In genomic region chr6:43427406-43428111, GRCh38 we compare ENCODE assay signal across 1 cellular context.
A peak's percentile ranks its signal among the peaks of the same experiment; 100 is the strongest.
TF ChIP-seq lines count a peak whose summit lies in the region.

A gene with protein sequence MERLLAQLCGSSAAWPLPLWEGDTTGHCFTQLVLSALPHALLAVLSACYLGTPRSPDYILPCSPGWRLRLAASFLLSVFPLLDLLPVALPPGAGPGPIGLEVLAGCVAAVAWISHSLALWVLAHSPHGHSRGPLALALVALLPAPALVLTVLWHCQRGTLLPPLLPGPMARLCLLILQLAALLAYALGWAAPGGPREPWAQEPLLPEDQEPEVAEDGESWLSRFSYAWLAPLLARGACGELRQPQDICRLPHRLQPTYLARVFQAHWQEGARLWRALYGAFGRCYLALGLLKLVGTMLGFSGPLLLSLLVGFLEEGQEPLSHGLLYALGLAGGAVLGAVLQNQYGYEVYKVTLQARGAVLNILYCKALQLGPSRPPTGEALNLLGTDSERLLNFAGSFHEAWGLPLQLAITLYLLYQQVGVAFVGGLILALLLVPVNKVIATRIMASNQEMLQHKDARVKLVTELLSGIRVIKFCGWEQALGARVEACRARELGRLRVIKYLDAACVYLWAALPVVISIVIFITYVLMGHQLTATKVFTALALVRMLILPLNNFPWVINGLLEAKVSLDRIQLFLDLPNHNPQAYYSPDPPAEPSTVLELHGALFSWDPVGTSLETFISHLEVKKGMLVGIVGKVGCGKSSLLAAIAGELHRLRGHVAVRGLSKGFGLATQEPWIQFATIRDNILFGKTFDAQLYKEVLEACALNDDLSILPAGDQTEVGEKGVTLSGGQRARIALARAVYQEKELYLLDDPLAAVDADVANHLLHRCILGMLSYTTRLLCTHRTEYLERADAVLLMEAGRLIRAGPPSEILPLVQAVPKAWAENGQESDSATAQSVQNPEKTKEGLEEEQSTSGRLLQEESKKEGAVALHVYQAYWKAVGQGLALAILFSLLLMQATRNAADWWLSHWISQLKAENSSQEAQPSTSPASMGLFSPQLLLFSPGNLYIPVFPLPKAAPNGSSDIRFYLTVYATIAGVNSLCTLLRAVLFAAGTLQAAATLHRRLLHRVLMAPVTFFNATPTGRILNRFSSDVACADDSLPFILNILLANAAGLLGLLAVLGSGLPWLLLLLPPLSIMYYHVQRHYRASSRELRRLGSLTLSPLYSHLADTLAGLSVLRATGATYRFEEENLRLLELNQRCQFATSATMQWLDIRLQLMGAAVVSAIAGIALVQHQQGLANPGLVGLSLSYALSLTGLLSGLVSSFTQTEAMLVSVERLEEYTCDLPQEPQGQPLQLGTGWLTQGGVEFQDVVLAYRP (N-terminal part only) (plus strand): TSS chr6:43427541. CDS start chr6:43427979, 438 bp downstream.

TF ChIP-seq in HepG2, 621 proteins besides CTCF, POLR2A, EP300 and RAD21 (continued from another document and continues in another):
- TF ChIP-seq HIVEP1 (CRISPR knock-in tag; IDR thresholded peaks at IDR 0.05) (peak; percentile 89), NFKBIZ (CRISPR knock-in tag; IDR thresholded peaks at IDR 0.05) (0 out of 2 replicates have a peak, but pooled peaks have one; percentile 20), SOX6 (IDR thresholded peaks at IDR 0.05) (no peak), SOX6 (CRISPR knock-in tag; IDR thresholded peaks at IDR 0.05) (peak; percentile 85), ZNF20 (CRISPR knock-in tag; IDR thresholded peaks at IDR 0.05) (no peak), ZNF260 (CRISPR knock-in tag; IDR thresholded peaks at IDR 0.05; ENCODE audit: borderline replicate concordance, low read depth) (no peak), PPARG (CRISPR knock-in tag; conservative IDR thresholded peaks at IDR 0.05) (0 out of 2 replicates have a peak, but pooled peaks have one; percentile 8), ZNF24 (IDR thresholded peaks at IDR 0.05) (no peak), ZNF251 (CRISPR knock-in tag; IDR thresholded peaks at IDR 0.05) (peak; percentile 61; the same call in 1 of the 2 replicates), CREM (IDR thresholded peaks at IDR 0.05) (peak; percentile 74), CREM (CRISPR knock-in tag; IDR thresholded peaks at IDR 0.05) (no peak), SALL1 (CRISPR knock-in tag; IDR thresholded peaks at IDR 0.05) (peak; percentile 49; the same call in 1 of the 2 replicates), PAX8 (CRISPR knock-in tag; IDR thresholded peaks at IDR 0.05; ENCODE audit: borderline replicate concordance) (peak; percentile 80; the same call in 1 of the 2 replicates), NR2F1 (CRISPR knock-in tag; IDR thresholded peaks at IDR 0.05) (no peak), ZNF784 (CRISPR knock-in tag; IDR thresholded peaks at IDR 0.05; ENCODE audit: borderline replicate concordance) (no peak; the same call in 1 of the 2 replicates), ZNF883 (CRISPR knock-in tag; IDR thresholded peaks at IDR 0.05; ENCODE audit: not compliant biosample characterization) (peak; percentile 60), EZH2 (conservative IDR thresholded peaks at IDR 0.05; ENCODE audit: low read depth, low read length) (no peak), ZNF451 (CRISPR knock-in tag; IDR thresholded peaks at IDR 0.05) (no peak; the same call in 1 of the 2 replicates), ZNF576 (CRISPR knock-in tag; IDR thresholded peaks at IDR 0.05) (0 out of 2 replicates have a peak, but pooled peaks have one; percentile 70), ESRRA (CRISPR knock-in tag; IDR thresholded peaks at IDR 0.05; ENCODE audit: low read depth) (peak; percentile 53; the same call in 1 of the 2 replicates), CEBPG (CRISPR knock-in tag; IDR thresholded peaks at IDR 0.05) (peak; percentile 11), ZMAT3 (CRISPR knock-in tag; conservative IDR thresholded peaks at IDR 0.05) (peak; percentile 29; the same call in 1 of the 2 replicates), SIN3A (IDR thresholded peaks at IDR 0.05; ENCODE audit: borderline replicate concordance, low read depth, low read length) (peak; percentile 95), TAF15 (IDR thresholded peaks at IDR 0.05; ENCODE audit: low read depth, low read length, poor library complexity, severe bottlenecking) (no peak), HIC2 (CRISPR knock-in tag; IDR thresholded peaks at IDR 0.05; ENCODE audit: low read depth) (peak; percentile 49; the same call in 1 of the 2 replicates), EED (CRISPR knock-in tag; IDR thresholded peaks at IDR 0.05) (peak; percentile 61; the same call in 1 of the 2 replicates), MAZ (IDR thresholded peaks at IDR 0.05; ENCODE audit: borderline replicate concordance, low read depth, low read length) (peak; percentile 59; the same call in 1 of the 2 replicates), MAZ (CRISPR knock-in tag; IDR thresholded peaks at IDR 0.05; ENCODE audit: low read depth) (peak; percentile 85), KMT2B (CRISPR knock-in tag; IDR thresholded peaks at IDR 0.05) (peak; percentile 65), TP53 (CRISPR knock-in tag; conservative IDR thresholded peaks at IDR 0.05) (peak; percentile 74), ZNF160 (CRISPR knock-in tag; IDR thresholded peaks at IDR 0.05) (peak; percentile 84), ZSCAN31 (CRISPR knock-in tag; IDR thresholded peaks at IDR 0.05; ENCODE audit: low read depth) (no peak; the same call in 1 of the 2 replicates), AGO2 (optimal IDR thresholded peaks at IDR 0.05; ENCODE audit: low read depth, low read length) (peak; percentile 79), ATF7 (IDR thresholded peaks at IDR 0.05) (no peak), ATF7 (CRISPR knock-in tag; IDR thresholded peaks at IDR 0.05) (peak; percentile 27), MAFG (CRISPR knock-in tag; IDR thresholded peaks at IDR 0.05) (no peak), RAD51 (IDR thresholded peaks at IDR 0.05; ENCODE audit: borderline replicate concordance) (no peak)
- TF ChIP-seq, protein P1, sequence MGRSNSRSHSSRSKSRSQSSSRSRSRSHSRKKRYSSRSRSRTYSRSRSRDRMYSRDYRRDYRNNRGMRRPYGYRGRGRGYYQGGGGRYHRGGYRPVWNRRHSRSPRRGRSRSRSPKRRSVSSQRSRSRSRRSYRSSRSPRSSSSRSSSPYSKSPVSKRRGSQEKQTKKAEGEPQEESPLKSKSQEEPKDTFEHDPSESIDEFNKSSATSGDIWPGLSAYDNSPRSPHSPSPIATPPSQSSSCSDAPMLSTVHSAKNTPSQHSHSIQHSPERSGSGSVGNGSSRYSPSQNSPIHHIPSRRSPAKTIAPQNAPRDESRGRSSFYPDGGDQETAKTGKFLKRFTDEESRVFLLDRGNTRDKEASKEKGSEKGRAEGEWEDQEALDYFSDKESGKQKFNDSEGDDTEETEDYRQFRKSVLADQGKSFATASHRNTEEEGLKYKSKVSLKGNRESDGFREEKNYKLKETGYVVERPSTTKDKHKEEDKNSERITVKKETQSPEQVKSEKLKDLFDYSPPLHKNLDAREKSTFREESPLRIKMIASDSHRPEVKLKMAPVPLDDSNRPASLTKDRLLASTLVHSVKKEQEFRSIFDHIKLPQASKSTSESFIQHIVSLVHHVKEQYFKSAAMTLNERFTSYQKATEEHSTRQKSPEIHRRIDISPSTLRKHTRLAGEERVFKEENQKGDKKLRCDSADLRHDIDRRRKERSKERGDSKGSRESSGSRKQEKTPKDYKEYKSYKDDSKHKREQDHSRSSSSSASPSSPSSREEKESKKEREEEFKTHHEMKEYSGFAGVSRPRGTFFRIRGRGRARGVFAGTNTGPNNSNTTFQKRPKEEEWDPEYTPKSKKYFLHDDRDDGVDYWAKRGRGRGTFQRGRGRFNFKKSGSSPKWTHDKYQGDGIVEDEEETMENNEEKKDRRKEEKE (IDR thresholded peaks at IDR 0.05) = no peak
- TF ChIP-seq, protein P2, sequence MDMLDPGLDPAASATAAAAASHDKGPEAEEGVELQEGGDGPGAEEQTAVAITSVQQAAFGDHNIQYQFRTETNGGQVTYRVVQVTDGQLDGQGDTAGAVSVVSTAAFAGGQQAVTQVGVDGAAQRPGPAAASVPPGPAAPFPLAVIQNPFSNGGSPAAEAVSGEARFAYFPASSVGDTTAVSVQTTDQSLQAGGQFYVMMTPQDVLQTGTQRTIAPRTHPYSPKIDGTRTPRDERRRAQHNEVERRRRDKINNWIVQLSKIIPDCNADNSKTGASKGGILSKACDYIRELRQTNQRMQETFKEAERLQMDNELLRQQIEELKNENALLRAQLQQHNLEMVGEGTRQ (IDR thresholded peaks at IDR 0.05; ENCODE audit: low read depth, low read length) = no peak
- TF ChIP-seq, protein P2 (CRISPR knock-in tag; IDR thresholded peaks at IDR 0.05; ENCODE audit: borderline replicate concordance) = no peak
- TF ChIP-seq, protein P3, sequence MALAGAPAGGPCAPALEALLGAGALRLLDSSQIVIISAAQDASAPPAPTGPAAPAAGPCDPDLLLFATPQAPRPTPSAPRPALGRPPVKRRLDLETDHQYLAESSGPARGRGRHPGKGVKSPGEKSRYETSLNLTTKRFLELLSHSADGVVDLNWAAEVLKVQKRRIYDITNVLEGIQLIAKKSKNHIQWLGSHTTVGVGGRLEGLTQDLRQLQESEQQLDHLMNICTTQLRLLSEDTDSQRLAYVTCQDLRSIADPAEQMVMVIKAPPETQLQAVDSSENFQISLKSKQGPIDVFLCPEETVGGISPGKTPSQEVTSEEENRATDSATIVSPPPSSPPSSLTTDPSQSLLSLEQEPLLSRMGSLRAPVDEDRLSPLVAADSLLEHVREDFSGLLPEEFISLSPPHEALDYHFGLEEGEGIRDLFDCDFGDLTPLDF (CRISPR knock-in tag; IDR thresholded peaks at IDR 0.05) = peak; percentile 79
- TF ChIP-seq, protein P4, sequence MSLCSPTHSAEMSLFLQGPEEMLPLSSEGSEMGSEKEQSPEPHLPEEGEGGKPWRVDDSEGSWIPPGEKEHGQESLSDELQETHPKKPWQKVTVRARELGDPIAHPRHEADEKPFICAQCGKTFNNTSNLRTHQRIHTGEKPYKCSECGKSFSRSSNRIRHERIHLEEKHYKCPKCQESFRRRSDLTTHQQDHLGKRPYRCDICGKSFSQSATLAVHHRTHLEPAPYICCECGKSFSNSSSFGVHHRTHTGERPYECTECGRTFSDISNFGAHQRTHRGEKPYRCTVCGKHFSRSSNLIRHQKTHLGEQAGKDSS (CRISPR knock-in tag; IDR thresholded peaks at IDR 0.05; ENCODE audit: borderline replicate concordance, low read depth) = peak; percentile 94
- TF ChIP-seq, protein P5, sequence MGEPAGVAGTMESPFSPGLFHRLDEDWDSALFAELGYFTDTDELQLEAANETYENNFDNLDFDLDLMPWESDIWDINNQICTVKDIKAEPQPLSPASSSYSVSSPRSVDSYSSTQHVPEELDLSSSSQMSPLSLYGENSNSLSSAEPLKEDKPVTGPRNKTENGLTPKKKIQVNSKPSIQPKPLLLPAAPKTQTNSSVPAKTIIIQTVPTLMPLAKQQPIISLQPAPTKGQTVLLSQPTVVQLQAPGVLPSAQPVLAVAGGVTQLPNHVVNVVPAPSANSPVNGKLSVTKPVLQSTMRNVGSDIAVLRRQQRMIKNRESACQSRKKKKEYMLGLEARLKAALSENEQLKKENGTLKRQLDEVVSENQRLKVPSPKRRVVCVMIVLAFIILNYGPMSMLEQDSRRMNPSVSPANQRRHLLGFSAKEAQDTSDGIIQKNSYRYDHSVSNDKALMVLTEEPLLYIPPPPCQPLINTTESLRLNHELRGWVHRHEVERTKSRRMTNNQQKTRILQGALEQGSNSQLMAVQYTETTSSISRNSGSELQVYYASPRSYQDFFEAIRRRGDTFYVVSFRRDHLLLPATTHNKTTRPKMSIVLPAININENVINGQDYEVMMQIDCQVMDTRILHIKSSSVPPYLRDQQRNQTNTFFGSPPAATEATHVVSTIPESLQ (CRISPR knock-in tag; conservative IDR thresholded peaks at IDR 0.05) = 0 out of 2 replicates have a peak, but pooled peaks have one; percentile 8
